ENCODE assay signal across 1 cellular context in the genomic region with DNA sequence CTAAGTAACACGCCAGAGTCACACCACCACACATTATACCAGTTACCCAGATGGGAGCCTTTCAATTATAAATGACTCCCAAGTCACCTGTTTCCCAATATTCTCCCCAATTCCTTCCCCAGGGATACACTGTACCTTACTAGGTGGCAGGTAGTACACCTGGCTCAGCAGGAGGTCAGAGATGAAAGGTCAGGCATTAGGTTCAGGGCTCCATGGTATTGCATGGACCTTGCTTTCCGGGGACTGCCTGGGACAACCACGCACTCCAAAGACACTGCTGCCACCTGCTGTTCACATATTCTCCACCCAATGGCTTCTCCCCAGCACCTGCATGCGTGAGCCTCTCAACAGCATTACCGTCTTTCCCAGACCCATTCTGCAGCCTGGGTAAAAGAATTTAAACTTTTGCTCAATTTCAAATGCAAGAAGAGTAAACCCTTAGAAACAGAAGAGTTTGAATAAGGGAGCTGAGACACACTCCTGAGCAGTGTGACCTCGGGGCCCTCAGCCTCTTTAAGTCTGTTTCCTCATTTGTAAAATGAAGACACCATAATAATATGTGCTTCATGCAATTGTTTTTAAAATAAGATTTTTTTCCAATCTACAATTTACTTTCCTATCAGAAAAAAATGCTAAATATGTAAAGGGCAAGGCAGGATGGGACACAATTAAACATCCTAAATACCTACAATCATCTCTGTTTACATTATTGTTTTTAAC.
TF ChIP-seq lines count a peak whose summit lies in the region.

No MANE protein-coding gene starts in this region.

TF ChIP-seq in SK-N-SH treated with all-trans-retinoic acid at 6 μM for 48 hours, 23 proteins besides CTCF, POLR2A, EP300 and RAD21 (continued from another document):
- TF ChIP-seq TSHZ2 (CRISPR knock-in tag; IDR thresholded peaks at IDR 0.05), result no peak
TF ChIP-seq in SK-N-SH treated with all-trans-retinoic acid at 6 μM for 48 hours: peak in this region for 0.
